Comparison of ENCODE assay signal across 9 cellular contexts in the genomic region with DNA sequence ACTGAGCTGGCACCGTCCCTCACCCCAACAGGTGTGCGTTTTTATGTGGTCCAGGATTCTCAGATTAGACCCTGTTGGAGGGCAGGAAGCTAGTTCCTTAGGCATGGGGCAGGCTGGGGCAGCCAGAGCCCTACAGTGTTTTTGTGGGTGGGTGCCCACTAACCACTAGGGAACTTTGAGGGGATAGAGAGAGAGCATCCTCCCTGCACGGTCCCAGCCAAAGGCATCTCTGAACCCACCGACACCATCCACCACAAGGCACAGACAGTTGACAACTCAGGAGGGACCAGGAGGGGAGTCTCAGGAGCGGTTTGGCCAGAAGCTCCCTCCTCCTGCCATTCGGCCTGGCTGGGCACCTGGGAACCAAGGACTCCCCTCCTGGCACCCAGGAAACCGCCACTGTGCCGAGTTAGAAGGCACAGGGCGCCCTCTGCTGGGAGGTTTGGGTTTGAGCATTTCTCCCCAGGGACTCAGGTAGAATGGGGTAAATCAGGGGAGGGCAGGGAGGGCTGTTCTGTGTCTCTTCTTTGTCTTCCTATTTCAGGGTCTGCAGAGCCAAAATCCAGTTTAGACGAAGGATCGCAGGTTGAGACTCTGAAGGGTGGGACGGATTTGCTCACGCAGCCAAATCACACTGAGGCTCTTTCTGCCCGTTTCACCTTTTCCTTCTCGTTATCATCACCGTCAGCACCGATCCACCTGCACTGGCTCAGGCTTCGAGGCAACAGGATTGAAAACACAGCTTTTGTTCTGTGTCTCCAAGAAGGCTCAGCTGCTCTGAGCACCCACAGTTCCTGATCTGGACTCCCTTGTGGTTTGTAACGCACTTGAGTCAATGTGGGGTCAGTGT.
A peak's percentile ranks its signal among the peaks of the same experiment; 100 is the strongest.
DNase-seq lines count a peak whose midpoint lies in the region; ATAC-seq and TF ChIP-seq lines count a peak whose summit lies in the region.
"Had no signal": no experiment of that assay in that cellular context is flagged by ENCODE, and none has a peak within 500 bp of the region (broad histone marks: within the 10 kb centered on the region; RNA-seq: fewer than 3 reads in every experiment).

No MANE protein-coding gene starts in this region.

- H3K27me3 Mint-ChIP-seq in Caco-2 (ENCODE audit: insufficient read depth, unreplicated experiment), result peaks cover 24% of the 10 kb centered on the region

- H3K27me3 ChIP-seq in Caco-2 (replicated peaks; ENCODE audit: control insufficient read depth, insufficient read depth, low read length), result no peaks in the 10 kb centered on the region
- H3K27me3 ChIP-seq: neutrophil had no signal

- POLR2A ChIA-PET in Caco-2 (lab: Charles Lee), result no interaction called here

- no peaks in the 10 kb centered on the region for H3K4me1 Mint-ChIP-seq in Caco-2 (ENCODE audit: low read depth, unreplicated experiment)

- no peaks in the 10 kb centered on the region for H3K36me3 Mint-ChIP-seq in Caco-2 (ENCODE audit: insufficient read depth, unreplicated experiment)

- 0 out of 2 replicates have a peak, but pooled peaks cover 8% of the 10 kb centered on the region for H3K9me3 ChIP-seq in Caco-2
- H3K9me3 ChIP-seq: neutrophil had no signal

- H3K27ac Mint-ChIP-seq in Caco-2 (ENCODE audit: unreplicated experiment), result no peak overlapping the region

- no peak overlapping the region for H3K4me3 Mint-ChIP-seq in Caco-2 (ENCODE audit: unreplicated experiment)

- BruUV-seq in Caco-2 (replicated peaks; lab: Mats Ljungman, UMichigan), result no TSS peak

- peak; percentile 94 to 99 for TF ChIP-seq CTCF in Caco-2 (IDR thresholded peaks at IDR 0.05; ENCODE audit: insufficient read depth in 1 of 2, low read depth in 1 of 2, low read length in 1 of 2, severe bottlenecking in 1 of 2, unreplicated experiment in 1 of 2)

- no peaks in the 10 kb centered on the region for H3K4me1 ChIP-seq in Caco-2

- no peak overlapping the region for H3K4me3 ChIP-seq in Caco-2 (ENCODE audit: low read depth, low read length)

- intact Hi-C loops in Caco-2 (cut with micrococcal nuclease; ENCODE audit: unreplicated experiment), result loop anchor here (1.0 to 2.0 kb wide), 3 partner anchors 21 to 202 kb away; no protein-coding TSS in a partner anchor

- no peaks in the 10 kb centered on the region for H3K9me3 Mint-ChIP-seq in Caco-2 (ENCODE audit: unreplicated experiment)

- peak; percentile 73 to 86 for DNase-seq in Caco-2
- DNase-seq in HUDEP-2 (lab: John Stamatoyannopoulos, UW; ENCODE audit: unreplicated experiment in 76 of 76), result peak in 41 of 76 experiments; percentile 2 to 54 (median 29)
- DNase-seq in T follicular helper cell (ENCODE audit: low read depth), result peak; percentile 33
- DNase-seq in amniotic stem cell (lab: John Stamatoyannopoulos, UW), result peak; percentile 39
- peak; percentile 41 for DNase-seq in iris pigment epithelial cell (ENCODE audit: low read depth)
- DNase-seq in stimulated activated CD4-positive, alpha-beta T cell treated with anti-CD3 and anti-CD28 coated beads, TNF-alpha, amount 100 ng/mL, for 4 hours (ENCODE audit: low read depth in 3 of 3), result peak; percentile 8 to 38 (median 19)

- no peak for ATAC-seq in HG03280 (IDR thresholded peaks at IDR 0.05; ENCODE audit: unreplicated experiment)
- no peak for ATAC-seq in GM18498 (IDR thresholded peaks at IDR 0.05; ENCODE audit: unreplicated experiment)

- no peaks in the 10 kb centered on the region for H3K36me3 ChIP-seq in Caco-2 (ENCODE audit: control insufficient read depth, insufficient read depth, low read length)
- H3K36me3 ChIP-seq: neutrophil had no signal

- CTCF ChIA-PET in Caco-2 (lab: Charles Lee), result interaction anchor here (0.7 to 2.6 kb wide), 6 partner anchors 17 to 402 kb away, joined by 3 to 23 read pairs (median 4); no protein-coding TSS in a partner anchor

Comparison
In these comparisons a context has a peak if more than half of its experiments do, and no peak if none do; other contexts are left out.
1. DNase-seq: peak in every context shown above with its lines; median percentile 80 in Caco-2; 41 in iris pigment epithelial cell; 39 in amniotic stem cell; 33 in T follicular helper cell; 29 in HUDEP-2; 19 in stimulated activated CD4-positive, alpha-beta T cell treated with anti-CD3 and anti-CD28 coated beads, TNF-alpha, amount 100 ng/mL, for 4 hours.